8 cellular contexts compared by ENCODE assay signal in genomic region chr7:155298288-155298833, GRCh38. TPM values are rescaled to one million over a fixed set of nuclear protein-coding genes. Genes with fewer than 3 reads are reported as not detected.
DNase-seq lines count a peak whose midpoint lies in the region; ATAC-seq and TF ChIP-seq lines count a peak whose summit lies in the region.

No MANE protein-coding gene starts in this region.

- peak overlapping the region; percentile 56 for H3K4me3 ChIP-seq in AG09309 (ENCODE audit: control insufficient read depth, low read depth, low read length)
- H3K4me3 ChIP-seq in choroid plexus epithelial cell (ENCODE audit: low read depth, low read length) = peak overlapping the region; percentile 72
- H3K4me3 ChIP-seq in mesodermal cell (ENCODE audit: extremely low read depth, insufficient read depth, low read length, poor library complexity, severe bottlenecking) = peak overlapping the region; percentile 95

- WGBS in mesodermal cell (ENCODE audit: insufficient coverage in 2 of 2), 2 experiments = 0 to 1% methylated on average over 30 to 32 of the region's 34 CpGs

- DNase-seq in AG09309 (ENCODE audit: low read depth) = no peak
- peak; percentile 4 for DNase-seq in NCI-H748 treated with DMSO at 0.1 percent for 48 hours (lab: John Stamatoyannopoulos, UW)
- no peak for DNase-seq in choroid plexus epithelial cell (ENCODE audit: low read depth)
- no peak for DNase-seq in occipital lobe (lab: John Stamatoyannopoulos, UW)
- DNase-seq in A172 (ENCODE audit: low spot score) = no peak
- no peak for DNase-seq in NCI-H2227 treated with DMSO at 0.1 percent for 48 hours (lab: John Stamatoyannopoulos, UW)

- ATAC-seq in GM19452 (IDR thresholded peaks at IDR 0.05; ENCODE audit: unreplicated experiment) = peak; percentile 1

- H3K9me3 ChIP-seq in mesodermal cell (ENCODE audit: control insufficient read depth, low read length) = peaks cover 9% of the 10 kb centered on the region

- no peak for TF ChIP-seq CTCF in AG09309 (IDR thresholded peaks at IDR 0.05; ENCODE audit: control insufficient read depth, insufficient read depth, low read depth, low read length, missing control alignments)
- TF ChIP-seq CTCF in choroid plexus epithelial cell (conservative IDR thresholded peaks at IDR 0.05; ENCODE audit: low read depth, low read length) = no peak

- peaks cover 28% of the 10 kb centered on the region for H3K4me1 ChIP-seq in mesodermal cell (ENCODE audit: control insufficient read depth, insufficient read depth, low read length, poor library complexity, severe bottlenecking)

- peak overlapping the region; percentile 68 for H3K27ac ChIP-seq in mesodermal cell (ENCODE audit: low read depth, low read length, severe bottlenecking)

- peaks cover 39% of the 10 kb centered on the region for H3K36me3 ChIP-seq in mesodermal cell (ENCODE audit: control insufficient read depth, insufficient read depth, low read length)

RNA-seq across cellular contexts. Expression of gene INSIG1, which starts 0.7 kb away (rescaled TPM):
- polyA plus RNA-seq in mesodermal cell (2013, experiment 1 of 2) = 95.2 TPM
- polyA plus RNA-seq in mesodermal cell (2013, experiment 2 of 2) = 91.5 TPM
- total RNA-seq in occipital lobe = 109 TPM
- total RNA-seq in A172 (2014; rRNA removed; shearing (Covaris generic)) = 106 and 141 TPM in 2 replicates
